In genomic region chr12:123720141-123720814, GRCh38 we compare ENCODE assay signal across 21 cellular contexts. TPM values are rescaled to one million over a fixed set of nuclear protein-coding genes. Genes with fewer than 3 reads are reported as not detected.
DNase-seq lines count a peak whose midpoint lies in the region; ATAC-seq and TF ChIP-seq lines count a peak whose summit lies in the region.
"Had no signal": no experiment of that assay in that cellular context is flagged by ENCODE, and none has a peak within 500 bp of the region (broad histone marks: within the 10 kb centered on the region; RNA-seq: fewer than 3 reads in every experiment).

No MANE protein-coding gene starts in this region.

- ATAC-seq in stimulated activated memory B cell treated with anti-CD40 and anti-IgM and Interleukin-4, amounts not matched to agents 10 μg/mL and 1 μg/mL and 100 μg/mL, for 72 hours: no peak
- ATAC-seq in HG02973 (IDR thresholded peaks at IDR 0.05; ENCODE audit: unreplicated experiment) (no peak), HG03108 (IDR thresholded peaks at IDR 0.05; ENCODE audit: unreplicated experiment) (no peak)
- ATAC-seq: HepG2 had no signal

- H3K4me1 Mint-ChIP-seq in activated T-cell treated with anti-CD3 and anti-CD28 coated beads, Interleukin-2, amount 50 U/mL, for 24 hours (ENCODE audit: low read depth): peaks cover 75% of the 10 kb centered on the region
- H3K4me1 Mint-ChIP-seq in activated CD4-positive, alpha-beta memory T cell treated with anti-CD3 and anti-CD28 coated beads for 36 hours (ENCODE audit: low read depth): peaks cover 45% of the 10 kb centered on the region
- peaks cover 23% of the 10 kb centered on the region for H3K4me1 Mint-ChIP-seq in stimulated activated memory B cell treated with anti-CD40 and anti-IgM and Interleukin-4, amounts not matched to agents 10 μg/mL and 1 μg/mL and 100 μg/mL, for 72 hours

- no peak for DNase-seq in activated T-cell treated with anti-CD3 and anti-CD28 coated beads, Interleukin-2, amount 50 U/mL, for 24 hours
- no peak for DNase-seq in activated T-cell treated with anti-CD3 and anti-CD28 coated beads for 4 hours
- DNase-seq in activated CD4-positive, alpha-beta memory T cell treated with anti-CD3 and anti-CD28 coated beads for 36 hours: no peak
- peak; percentile 32 to 48 for DNase-seq in erythroblast (lab: John Stamatoyannopoulos, UW)
- DNase-seq in NCI-H524 treated with DMSO at 0.1 percent for 48 hours (lab: John Stamatoyannopoulos, UW): no peak
- DNase-seq: ACHN; activated effector memory CD4-positive, alpha-beta T cell treated with Interleukin-2 at 50 U/mL for 16 hours; C1 segment of cervical spinal cord; DMS 273 treated with DMSO at 0.1 percent for 48 hours; naive B cell; NCI-H1436; ovary; SHP77; stimulated activated CD4-positive, alpha-beta T cell treated with anti-CD3 and anti-CD28 coated beads, Interleukin-2, amount 100 ng/mL, for 48 hours; substantia nigra had no signal

- no peaks in the 10 kb centered on the region for H3K9me3 Mint-ChIP-seq in activated T-cell treated with anti-CD3 and anti-CD28 coated beads, Interleukin-2, amount 50 U/mL, for 24 hours
- H3K9me3 Mint-ChIP-seq in activated CD4-positive, alpha-beta memory T cell treated with anti-CD3 and anti-CD28 coated beads for 36 hours: no peaks in the 10 kb centered on the region
- H3K9me3 Mint-ChIP-seq in stimulated activated memory B cell treated with anti-CD40 and anti-IgM and Interleukin-4, amounts not matched to agents 10 μg/mL and 1 μg/mL and 100 μg/mL, for 72 hours: no peaks in the 10 kb centered on the region
- H3K9me3 Mint-ChIP-seq: central memory CD8-positive, alpha-beta T cell; naive B cell had no signal

- H3K27me3 Mint-ChIP-seq in activated T-cell treated with anti-CD3 and anti-CD28 coated beads, Interleukin-2, amount 50 U/mL, for 24 hours: no peaks in the 10 kb centered on the region
- H3K27me3 Mint-ChIP-seq in activated CD4-positive, alpha-beta memory T cell treated with anti-CD3 and anti-CD28 coated beads for 36 hours: no peaks in the 10 kb centered on the region
- H3K27me3 Mint-ChIP-seq in stimulated activated memory B cell treated with anti-CD40 and anti-IgM and Interleukin-4, amounts not matched to agents 10 μg/mL and 1 μg/mL and 100 μg/mL, for 72 hours: no peaks in the 10 kb centered on the region
- H3K27me3 Mint-ChIP-seq: central memory CD8-positive, alpha-beta T cell; naive B cell had no signal

- peak overlapping the region; percentile 49 for H3K4me3 Mint-ChIP-seq in activated T-cell treated with anti-CD3 and anti-CD28 coated beads, Interleukin-2, amount 50 U/mL, for 24 hours
- no peak overlapping the region for H3K4me3 Mint-ChIP-seq in activated CD4-positive, alpha-beta memory T cell treated with anti-CD3 and anti-CD28 coated beads for 36 hours
- H3K4me3 Mint-ChIP-seq in stimulated activated memory B cell treated with anti-CD40 and anti-IgM and Interleukin-4, amounts not matched to agents 10 μg/mL and 1 μg/mL and 100 μg/mL, for 72 hours: no peak overlapping the region
- H3K4me3 Mint-ChIP-seq: central memory CD8-positive, alpha-beta T cell; naive B cell had no signal

- CTCF ChIA-PET in activated CD4-positive, alpha-beta memory T cell treated with anti-CD3 and anti-CD28 coated beads for 36 hours (lab: Charles Lee): no interaction called here

- H3K27ac Mint-ChIP-seq in activated T-cell treated with anti-CD3 and anti-CD28 coated beads, Interleukin-2, amount 50 U/mL, for 24 hours: peak overlapping the region; percentile 98
- H3K27ac Mint-ChIP-seq in activated CD4-positive, alpha-beta memory T cell treated with anti-CD3 and anti-CD28 coated beads for 36 hours: peak overlapping the region; percentile 77
- H3K27ac Mint-ChIP-seq in stimulated activated memory B cell treated with anti-CD40 and anti-IgM and Interleukin-4, amounts not matched to agents 10 μg/mL and 1 μg/mL and 100 μg/mL, for 72 hours: peak overlapping the region; percentile 76

- peaks cover 92% of the 10 kb centered on the region for H3K36me3 Mint-ChIP-seq in activated T-cell treated with anti-CD3 and anti-CD28 coated beads, Interleukin-2, amount 50 U/mL, for 24 hours (ENCODE audit: low read depth)
- H3K36me3 Mint-ChIP-seq in activated CD4-positive, alpha-beta memory T cell treated with anti-CD3 and anti-CD28 coated beads for 36 hours: peaks cover 28% of the 10 kb centered on the region
- H3K36me3 Mint-ChIP-seq in stimulated activated memory B cell treated with anti-CD40 and anti-IgM and Interleukin-4, amounts not matched to agents 10 μg/mL and 1 μg/mL and 100 μg/mL, for 72 hours: peaks cover 20% of the 10 kb centered on the region
- H3K36me3 Mint-ChIP-seq: naive B cell had no signal

- POLR2A ChIA-PET in activated CD4-positive, alpha-beta memory T cell treated with anti-CD3 and anti-CD28 coated beads for 36 hours (lab: Charles Lee): no interaction called here

- intact Hi-C loops in activated CD4-positive, alpha-beta memory T cell treated with anti-CD3 and anti-CD28 coated beads for 36 hours (cut with micrococcal nuclease): no loop called here

- TF ChIP-seq POLR2A in erythroblast (IDR thresholded peaks at IDR 0.05; ENCODE audit: low read length): no peak

RNA-seq across cellular contexts. Expression of gene ATP6V0A2, which starts 8.1 kb away (rescaled TPM):
- 10 to 100 TPM; 82.3 to 83.4 TPM for total RNA-seq in activated CD4-positive, alpha-beta memory T cell treated with anti-CD3 and anti-CD28 coated beads for 36 hours

RNA-seq across cellular contexts. Expression of gene DNAH10, which starts 41.8 kb away (rescaled TPM):
- under 1 TPM; 0.10 to 0.19 TPM for total RNA-seq in activated CD4-positive, alpha-beta memory T cell treated with anti-CD3 and anti-CD28 coated beads for 36 hours
- total RNA-seq: M059J had no signal

RNA-seq across cellular contexts. Expression of gene TCTN2, which starts 49.4 kb away (rescaled TPM):
- 1 to 10 TPM; 3.7 to 3.8 TPM for total RNA-seq in activated CD4-positive, alpha-beta memory T cell treated with anti-CD3 and anti-CD28 coated beads for 36 hours

Comparison
In these comparisons a context has a peak if more than half of its experiments do, and no peak if none do; other contexts are left out.
1. DNase-seq: peak in erythroblast (2 of 2); none in activated T-cell treated with anti-CD3 and anti-CD28 coated beads, Interleukin-2, amount 50 U/mL, for 24 hours (single experiment), activated T-cell treated with anti-CD3 and anti-CD28 coated beads for 4 hours (single experiment), activated CD4-positive, alpha-beta memory T cell treated with anti-CD3 and anti-CD28 coated beads for 36 hours (single experiment) and NCI-H524 treated with DMSO at 0.1 percent for 48 hours (single experiment).
2. Peak in every context shown above with its lines, with median percentiles within 50 percentile points of each other: H3K27ac Mint-ChIP-seq.